ENCODE assay signal across 1 cellular context in genomic region chr1:240169188-240169587, GRCh38.
TF ChIP-seq lines count a peak whose summit lies in the region.

No MANE protein-coding gene starts in this region.

TF ChIP-seq in GM23338, 12 proteins besides CTCF, POLR2A, EP300 and RAD21 (continued from another document):
- no peak for TF ChIP-seq REST (IDR thresholded peaks at IDR 0.05; ENCODE audit: unreplicated experiment)
